ENCODE assay signal across 29 cellular contexts in the genomic region with DNA sequence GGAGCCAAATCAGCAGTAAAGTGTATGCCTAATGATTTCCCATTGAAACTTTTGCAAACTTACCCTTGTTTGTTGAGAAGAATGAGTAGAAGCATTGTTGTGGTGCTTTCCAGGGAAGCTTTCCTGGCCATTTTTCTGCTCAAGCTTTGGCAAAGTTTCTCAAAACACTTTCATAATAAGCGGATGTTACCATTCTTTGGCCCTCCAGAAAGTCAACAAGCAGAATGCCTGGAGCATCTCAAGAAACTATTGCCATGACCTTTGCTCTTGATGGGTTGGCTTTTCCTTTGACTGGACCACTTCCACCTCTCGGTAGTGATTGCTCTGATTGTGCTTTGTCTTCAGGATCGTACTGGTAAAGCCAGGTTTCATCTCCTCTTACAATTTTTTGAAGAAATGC.
"Had no signal": no experiment of that assay in that cellular context is flagged by ENCODE, and none has a peak within 500 bp of the region (broad histone marks: within the 10 kb centered on the region; RNA-seq: fewer than 3 reads in every experiment).

No MANE protein-coding gene starts in this region.

- H3K36me3 ChIP-seq: left ventricle myocardium inferior, neural progenitor cell, neutrophil, right lobe of liver, thyroid gland, transverse colon, upper lobe of left lung, vagina had no signal

- H3K4me3 Mint-ChIP-seq: immature natural killer cell; mesothelial cell of epicardium; naive B cell; natural killer cell; nephron progenitor cell; neural progenitor cell; stimulated activated memory B cell treated with anti-CD40 and anti-IgM and Interleukin-4, amounts not matched to agents 10 μg/mL and 1 μg/mL and 100 μg/mL, for 72 hours; stimulated activated naive CD8-positive, alpha-beta T cell treated with anti-CD3 and anti-CD28 coated beads, Interleukin-15, amount 100 ng/mL, for 72 hours had no signal

- H3K4me2 ChIP-seq: neural progenitor cell, smooth muscle cell had no signal

- H3K27me3 Mint-ChIP-seq: naive B cell; stimulated activated memory B cell treated with anti-CD40 and anti-IgM and Interleukin-4, amounts not matched to agents 10 μg/mL and 1 μg/mL and 100 μg/mL, for 72 hours; stimulated activated naive CD8-positive, alpha-beta T cell treated with anti-CD3 and anti-CD28 coated beads, Interleukin-15, amount 100 ng/mL, for 72 hours had no signal

- H3K79me2 ChIP-seq: parathyroid adenoma had no signal

- H3K27ac Mint-ChIP-seq: immature natural killer cell; mesothelial cell of epicardium; naive B cell; natural killer cell; nephron progenitor cell; neural progenitor cell; stimulated activated memory B cell treated with anti-CD40 and anti-IgM and Interleukin-4, amounts not matched to agents 10 μg/mL and 1 μg/mL and 100 μg/mL, for 72 hours; stimulated activated naive CD8-positive, alpha-beta T cell treated with anti-CD3 and anti-CD28 coated beads, Interleukin-15, amount 100 ng/mL, for 72 hours had no signal

- H3K9ac ChIP-seq: neural progenitor cell, parathyroid adenoma had no signal

- H3K4me3 ChIP-seq: left ventricle myocardium inferior, lung, neural progenitor cell, psoas muscle, right lobe of liver, smooth muscle cell, thyroid gland, transverse colon, upper lobe of left lung, vagina had no signal

- DNase-seq: hypothalamus; immature natural killer cell; islet precursor cell; left ventricle myocardium inferior; mesendoderm; naive B cell; natural killer cell; nephron progenitor cell; occipital lobe; psoas muscle; right lobe of liver; stimulated activated CD4-positive, alpha-beta T cell treated with anti-CD3 and anti-CD28 coated beads, Interleukin-1b, Interleukin-23, amount 100 ng/mL, for 48 hours; stimulated activated CD4-positive, alpha-beta T cell treated with anti-CD3 and anti-CD28 coated beads, Interleukin-2, amount 100 ng/mL, for 48 hours; stimulated activated CD4-positive, alpha-beta T cell treated with anti-CD3 and anti-CD28 coated beads, Interleukin-4, amount 100 ng/mL, for 4 hours; stimulated activated CD8-positive, alpha-beta memory T cell treated with anti-CD3 and anti-CD28 coated beads, Interleukin-4, amount 100 ng/mL, for 48 hours; stimulated activated naive CD4-positive, alpha-beta T cell treated with Interleukin-2 at 50 U/mL for 16 hours; stimulated activated naive CD8-positive, alpha-beta T cell treated with anti-CD3 and anti-CD28 coated beads, Interleukin-15, amount 100 ng/mL, for 72 hours; substantia nigra; thyroid gland; transverse colon; upper lobe of left lung had no signal

- H3K36me3 Mint-ChIP-seq: immature natural killer cell; mesothelial cell of epicardium; naive B cell; natural killer cell; neural progenitor cell; stimulated activated memory B cell treated with anti-CD40 and anti-IgM and Interleukin-4, amounts not matched to agents 10 μg/mL and 1 μg/mL and 100 μg/mL, for 72 hours had no signal

- H3K27me3 ChIP-seq: neural progenitor cell, neutrophil, right lobe of liver, thyroid gland, transverse colon, upper lobe of left lung, vagina had no signal

- H3K27ac ChIP-seq: left ventricle myocardium inferior, neural progenitor cell, parathyroid adenoma, psoas muscle, right lobe of liver, thyroid gland, transverse colon, upper lobe of left lung, vagina had no signal

- H3K4me1 Mint-ChIP-seq: immature natural killer cell, natural killer cell, neural progenitor cell had no signal

- H3K4me1 ChIP-seq: left ventricle myocardium inferior, parathyroid adenoma, psoas muscle, right lobe of liver, thyroid gland, vagina had no signal

- H3K9me3 ChIP-seq: left ventricle myocardium inferior, neutrophil, psoas muscle, right lobe of liver, thyroid gland, transverse colon, upper lobe of left lung, vagina had no signal

- H3K9me3 Mint-ChIP-seq: immature natural killer cell; mesothelial cell of epicardium; naive B cell; natural killer cell; stimulated activated naive CD8-positive, alpha-beta T cell treated with anti-CD3 and anti-CD28 coated beads, Interleukin-15, amount 100 ng/mL, for 72 hours had no signal

- H2AFZ ChIP-seq: neural progenitor cell, parathyroid adenoma had no signal

- ATAC-seq: natural killer cell; psoas muscle; right lobe of liver; stimulated activated memory B cell treated with anti-CD40 and anti-IgM and Interleukin-4, amounts not matched to agents 10 μg/mL and 1 μg/mL and 100 μg/mL, for 72 hours; stimulated activated naive CD8-positive, alpha-beta T cell treated with anti-CD3 and anti-CD28 coated beads, Interleukin-15, amount 100 ng/mL, for 72 hours had no signal
